ENCODE assay signal across 12 cellular contexts in the genomic region with DNA sequence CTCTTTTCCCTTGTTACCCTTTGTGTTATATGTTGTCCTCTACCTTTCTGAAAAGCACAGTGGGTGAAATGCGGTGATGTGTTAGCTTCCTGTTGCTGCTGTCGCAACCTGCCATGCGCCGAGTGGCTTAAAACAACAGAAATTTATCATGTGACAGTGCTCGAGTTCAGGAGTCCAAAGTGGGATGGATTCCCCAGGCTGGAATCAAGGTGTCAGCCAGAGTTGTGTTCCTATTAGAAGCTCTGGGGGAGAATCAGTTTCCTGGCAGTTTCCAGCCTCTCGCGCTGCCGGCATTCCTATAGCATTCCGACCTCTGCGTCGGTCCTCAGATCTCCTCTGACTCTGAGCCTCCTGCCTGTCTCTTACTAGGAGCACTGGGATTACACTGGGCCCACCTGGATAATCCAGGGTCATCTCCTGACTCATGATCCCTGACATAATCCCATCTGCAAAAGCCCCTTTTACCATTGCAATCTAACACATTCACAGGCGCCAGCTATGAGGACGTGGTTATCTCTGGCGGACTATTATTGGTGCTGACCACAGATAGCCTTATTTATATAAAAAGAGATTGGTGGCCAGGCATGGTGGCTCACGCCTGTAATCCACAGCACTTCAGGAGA.
A peak's percentile ranks its signal among the peaks of the same experiment; 100 is the strongest.
DNase-seq lines count a peak whose midpoint lies in the region; ATAC-seq and TF ChIP-seq lines count a peak whose summit lies in the region.
"Had no signal": no experiment of that assay in that cellular context is flagged by ENCODE, and none has a peak within 500 bp of the region (broad histone marks: within the 10 kb centered on the region; RNA-seq: fewer than 3 reads in every experiment).

No MANE protein-coding gene starts in this region.

- ATAC-seq in central memory CD8-positive, alpha-beta T cell (replicated peaks; ENCODE audit: extremely low read depth, poor library complexity, severe bottlenecking) = no peak
- peak; percentile 61 to 76 for ATAC-seq in gastrocnemius medialis
- ATAC-seq: HCT116 had no signal

- DNase-seq in HuH-7 (ENCODE audit: low spot score) (peak; percentile 74), islet precursor cell (peak; percentile 68), gastrocnemius medialis (no peak), BE2C (no peak), brain microvascular endothelial cell (no peak)
- no peak for DNase-seq in central memory CD8-positive, alpha-beta T cell (ENCODE audit: low spot score in 2 of 2)
- no peak for DNase-seq in CD8-positive, alpha-beta memory T cell
- DNase-seq: COR-L47, PC-9 had no signal

- in situ Hi-C loops in gastrocnemius medialis (cut with MboI; ENCODE audit: low sequenced_read_pairs in 4 of 4) = no loop called here
- in situ Hi-C loops in brain microvascular endothelial cell (cut with HindIII; ENCODE audit: low pct_ligation_motif_present, low sequenced_read_pairs) = no loop called here

- H3K4me3 ChIP-seq in gastrocnemius medialis (no peak overlapping the region), BE2C (ENCODE audit: low read depth, low read length) (no peak overlapping the region), brain microvascular endothelial cell (ENCODE audit: low read depth, low read length) (no peak overlapping the region)
- H3K4me3 ChIP-seq in CD8-positive, alpha-beta memory T cell (ENCODE audit: low read length) = no peak overlapping the region
- H3K4me3 ChIP-seq: PC-9, smooth muscle cell had no signal

- no peaks in the 10 kb centered on the region for H3K27me3 ChIP-seq in gastrocnemius medialis
- no peaks in the 10 kb centered on the region for H3K27me3 ChIP-seq in CD8-positive, alpha-beta memory T cell (ENCODE audit: insufficient read depth, low read length, poor library complexity, severe bottlenecking)
- no peaks in the 10 kb centered on the region for H3K27me3 ChIP-seq in BE2C
- H3K27me3 ChIP-seq in brain microvascular endothelial cell (replicated peaks) = no peaks in the 10 kb centered on the region

- no peaks in the 10 kb centered on the region for H3K36me3 ChIP-seq in gastrocnemius medialis
- no peaks in the 10 kb centered on the region for H3K36me3 ChIP-seq in CD8-positive, alpha-beta memory T cell (ENCODE audit: insufficient read depth, low read length)
- no peaks in the 10 kb centered on the region; the same call in 1 of the 2 replicates for H3K36me3 ChIP-seq in BE2C
- no peaks in the 10 kb centered on the region for H3K36me3 ChIP-seq in brain microvascular endothelial cell (replicated peaks)

- CTCF ChIA-PET in CD8-positive, alpha-beta memory T cell (lab: Charles Lee) = interaction anchor here (1.7 kb wide), 1 partner anchor 10 kb away, joined by 3 read pairs; no protein-coding TSS in a partner anchor

- H3K4me1 ChIP-seq in gastrocnemius medialis (peaks cover 10 to 13% of the 10 kb centered on the region in 2 donors), BE2C (no peaks in the 10 kb centered on the region)
- H3K4me1 ChIP-seq in CD8-positive, alpha-beta memory T cell (ENCODE audit: insufficient read depth, low read length) = no peaks in the 10 kb centered on the region

- TF ChIP-seq CTCF in gastrocnemius medialis (IDR thresholded peaks at IDR 0.05 in 4 of 5, conservative IDR thresholded peaks at IDR 0.05 in 1 of 5) = no peak
- no peak for TF ChIP-seq CTCF in BE2C (IDR thresholded peaks at IDR 0.05; ENCODE audit: low read depth, low read length)
- TF ChIP-seq CTCF in brain microvascular endothelial cell (IDR thresholded peaks at IDR 0.05; ENCODE audit: low read depth, low read length, missing control alignments) = no peak

- no peak overlapping the region for H3K4me3 Mint-ChIP-seq in central memory CD8-positive, alpha-beta T cell
- no peak overlapping the region for H3K4me3 Mint-ChIP-seq in CD8-positive, alpha-beta memory T cell

- peak overlapping the region; percentile 5 to 36 (median 23) for H3K27ac ChIP-seq in gastrocnemius medialis
- H3K27ac ChIP-seq in CD8-positive, alpha-beta memory T cell (ENCODE audit: low read depth, low read length) = no peak overlapping the region
- H3K27ac ChIP-seq in brain microvascular endothelial cell = no peak overlapping the region
- H3K27ac ChIP-seq: PC-9 had no signal

- no peak for TF ChIP-seq POLR2A in gastrocnemius medialis (IDR thresholded peaks at IDR 0.05)

- no peaks in the 10 kb centered on the region for H3K9me3 Mint-ChIP-seq in central memory CD8-positive, alpha-beta T cell
- H3K9me3 Mint-ChIP-seq in CD8-positive, alpha-beta memory T cell = no peaks in the 10 kb centered on the region
- H3K9me3 Mint-ChIP-seq: activated T-helper 2 cell treated with anti-CD3 and anti-CD28 coated beads, Interferon-gamma antibody, Interleukin-2, Interleukin-4, amounts not matched to agents 10 μg/mL and 5 μg/mL and 100 μg/mL, durations not matched to agents 14 hours and 24 hours and 36 hours had no signal

- peak overlapping the region; percentile 66 for H3K27ac Mint-ChIP-seq in central memory CD8-positive, alpha-beta T cell (ENCODE audit: low read depth)
- peak overlapping the region in 3 of 8 donors; percentile 3 to 48 (median 38) for H3K27ac Mint-ChIP-seq in CD8-positive, alpha-beta memory T cell
- H3K27ac Mint-ChIP-seq: activated T-helper 2 cell treated with anti-CD3 and anti-CD28 coated beads, Interferon-gamma antibody, Interleukin-2, Interleukin-4, amounts not matched to agents 10 μg/mL and 5 μg/mL and 100 μg/mL, durations not matched to agents 14 hours and 24 hours and 36 hours had no signal

- peaks cover 14% of the 10 kb centered on the region for H3K36me3 Mint-ChIP-seq in central memory CD8-positive, alpha-beta T cell (ENCODE audit: insufficient read depth)
- H3K36me3 Mint-ChIP-seq in CD8-positive, alpha-beta memory T cell = peaks cover 0 to 21% (median 4%) of the 10 kb centered on the region in 3 donors

- intact Hi-C loops in gastrocnemius medialis (cut with DNase I; ENCODE audit: low total_unique reads) = no loop called here

- POLR2A ChIA-PET in CD8-positive, alpha-beta memory T cell (lab: Charles Lee) = no interaction called here

- H3K27me3 Mint-ChIP-seq in central memory CD8-positive, alpha-beta T cell = no peaks in the 10 kb centered on the region
- H3K27me3 Mint-ChIP-seq in CD8-positive, alpha-beta memory T cell = no peaks in the 10 kb centered on the region

- H3K4me1 Mint-ChIP-seq in central memory CD8-positive, alpha-beta T cell = peaks cover 8% of the 10 kb centered on the region
- peaks cover 0 to 3% (median 0%) of the 10 kb centered on the region in 3 donors for H3K4me1 Mint-ChIP-seq in CD8-positive, alpha-beta memory T cell

- H3K9me3 ChIP-seq in gastrocnemius medialis (no peaks in the 10 kb centered on the region), BE2C (no peaks in the 10 kb centered on the region)
- no peaks in the 10 kb centered on the region for H3K9me3 ChIP-seq in CD8-positive, alpha-beta memory T cell (ENCODE audit: low read length)

Comparison
In these comparisons a context has a peak if more than half of its experiments do, and no peak if none do; other contexts are left out.
1. DNase-seq: peak in HuH-7 (single experiment) and islet precursor cell (single experiment); none in central memory CD8-positive, alpha-beta T cell (0 of 2), gastrocnemius medialis (0 of 2), CD8-positive, alpha-beta memory T cell (0 of 5), BE2C (single experiment) and brain microvascular endothelial cell (single experiment).
2. H3K27ac ChIP-seq: peak in gastrocnemius medialis (4 of 4); none in CD8-positive, alpha-beta memory T cell (single experiment) and brain microvascular endothelial cell (single experiment).